Comparison of ENCODE assay signal across 20 cellular contexts in the genomic region with DNA sequence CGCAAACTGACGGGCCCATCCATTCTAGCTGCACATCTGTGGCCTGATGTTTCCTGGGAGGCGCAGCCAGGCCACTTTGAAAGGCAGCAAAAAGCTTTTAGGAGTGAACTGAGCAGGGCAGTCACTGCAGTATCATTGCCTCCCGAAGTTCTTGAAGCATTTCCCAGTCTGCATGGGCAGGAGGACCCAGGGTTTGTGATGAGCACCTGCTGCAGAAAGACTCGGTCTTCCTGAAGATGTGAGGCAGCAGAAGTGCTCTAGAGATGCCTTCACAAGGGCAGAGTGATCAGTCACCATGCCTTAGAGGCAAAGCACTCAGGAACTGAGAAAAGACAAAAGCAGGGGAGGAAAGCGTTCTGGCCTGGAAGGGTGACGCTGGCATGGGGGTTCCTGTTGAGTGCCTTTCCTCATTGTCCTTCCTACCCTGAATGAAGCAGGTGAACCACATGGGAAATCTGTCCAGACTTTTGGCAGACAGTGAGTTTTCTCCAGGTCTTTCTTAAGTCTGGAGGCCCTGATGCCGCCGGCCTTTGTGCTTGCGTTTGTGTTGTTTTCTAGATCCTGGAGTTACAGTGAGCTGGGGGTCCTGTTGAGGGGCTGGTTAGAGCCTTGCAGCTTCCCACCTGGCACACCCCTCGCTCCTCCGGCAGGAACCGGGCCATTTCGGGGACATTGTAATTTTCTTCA.
A peak's percentile ranks its signal among the peaks of the same experiment; 100 is the strongest.
DNase-seq lines count a peak whose midpoint lies in the region; ATAC-seq, FAIRE-seq and TF ChIP-seq lines count a peak whose summit lies in the region.
"Had no signal": no experiment of that assay in that cellular context is flagged by ENCODE, and none has a peak within 500 bp of the region (broad histone marks: within the 10 kb centered on the region; RNA-seq: fewer than 3 reads in every experiment).

No MANE protein-coding gene starts in this region.

- TF ChIP-seq CTCF in GM23338 (conservative IDR thresholded peaks at IDR 0.05; ENCODE audit: low read depth in 2 of 2) (no peak), GM12878 (IDR thresholded peaks at IDR 0.05 in 2 of 3, conservative IDR thresholded peaks at IDR 0.05 in 1 of 3; ENCODE audit: control insufficient read depth in 2 of 3, extremely low read depth in 1 of 3, insufficient read depth in 1 of 3, low read depth in 3 of 3, low read length in 3 of 3) (no peak), mucosa of descending colon (IDR thresholded peaks at IDR 0.05) (no peak)

- H3K27me3 ChIP-seq in GM23338 (ENCODE audit: insufficient read depth) (no peaks in the 10 kb centered on the region), GM12878 (replicated peaks in 1 of 2; ENCODE audit: control insufficient read depth in 2 of 2, insufficient read depth in 2 of 2, low read length in 1 of 2) (no peaks in the 10 kb centered on the region)
- H3K27me3 ChIP-seq: ovary had no signal

- H3K27me3 Mint-ChIP-seq in GM23338 (ENCODE audit: insufficient read depth, low read depth, poor library complexity): peaks cover 6% of the 10 kb centered on the region
- H3K27me3 Mint-ChIP-seq in immature natural killer cell (ENCODE audit: low read depth in 3 of 3): peaks cover 4 to 6% (median 6%) of the 10 kb centered on the region in 3 donors
- H3K27me3 Mint-ChIP-seq: CD4-positive, CD25-positive, alpha-beta regulatory T cell; T-helper 17 cell had no signal

- ATAC-seq in GM23338 (peak; percentile 37), GM12878 (no peak), mucosa of descending colon (no peak), GM18907 (IDR thresholded peaks at IDR 0.05; ENCODE audit: unreplicated experiment) (no peak)
- ATAC-seq: Panc1, T-helper 17 cell had no signal

- POLR2A ChIA-PET in GM12878 (lab: Charles Lee): interaction anchor here (0.5 to 1.3 kb wide), 3 partner anchors 12 to 561 kb away, joined by 3 read pairs; no protein-coding TSS in a partner anchor

- H3K36me3 ChIP-seq in GM23338 (ENCODE audit: insufficient read depth) (no peaks in the 10 kb centered on the region), GM12878 (ENCODE audit: control insufficient read depth in 2 of 2, insufficient read depth in 2 of 2, low read length in 1 of 2) (no peaks in the 10 kb centered on the region), mucosa of descending colon (ENCODE audit: low read depth) (no peaks in the 10 kb centered on the region)
- H3K36me3 ChIP-seq: ovary had no signal

- H3K4me2 ChIP-seq in GM23338 (no peak overlapping the region), GM12878 (ENCODE audit: control insufficient read depth, insufficient read depth) (no peak overlapping the region)

- DNase-seq in GM23338 (ENCODE audit: low spot score) (no peak), GM12878 (ENCODE audit: low read depth, low spot score) (no peak), immature natural killer cell (no peak), retina (peak; percentile 44), mucosa of descending colon (no peak), NCI-H1048 (lab: John Stamatoyannopoulos, UW) (no peak)
- no peak for DNase-seq in stimulated activated CD8-positive, alpha-beta memory T cell treated with anti-CD3 and anti-CD28 coated beads, Interleukin-4, amount 100 ng/mL, for 48 hours
- DNase-seq: activated T-cell treated with anti-CD3 and anti-CD28 coated beads, Interleukin-2, amount 50 U/mL, for 48 hours; CD4-positive, CD25-positive, alpha-beta regulatory T cell; KBM-7; NCI-H187 treated with DMSO at 0.1 percent for 48 hours; NCI-H2227 treated with DMSO at 0.1 percent for 48 hours; ovary; stimulated activated CD4-positive, alpha-beta T cell treated with anti-CD3 and anti-CD28 coated beads, Interleukin-1b, Interleukin-23, amount 100 ng/mL, for 48 hours; T-helper 17 cell had no signal

- SMC1A ChIA-PET in GM12878 (lab: Charles Lee; ENCODE audit: uncharacterized antibody, unreplicated experiment): interaction anchor here (1.0 to 2.7 kb wide), 5 partner anchors 12 to 128 kb away, joined by 3 to 13 read pairs (median 3); no protein-coding TSS in a partner anchor

- peak overlapping the region; percentile 12 for H2AFZ ChIP-seq in GM23338
- no peak overlapping the region for H2AFZ ChIP-seq in GM12878 (ENCODE audit: control insufficient read depth, low read depth, low read length)

- intact Hi-C loops in GM12878 (cut with micrococcal nuclease; ENCODE audit: unreplicated experiment): no loop called here
- intact Hi-C loops in mucosa of descending colon (cut with DNase I, micrococcal nuclease): no loop called here

- no peaks in the 10 kb centered on the region for H3K9me2 ChIP-seq in GM23338 (ENCODE audit: insufficient read depth)

- no peak for TF ChIP-seq RAD21 in GM12878 (IDR thresholded peaks at IDR 0.05; ENCODE audit: insufficient read depth, low read depth, low read length)

- H3K4me1 ChIP-seq in GM23338 (ENCODE audit: insufficient read depth): peaks cover 13% of the 10 kb centered on the region
- peaks cover 13% of the 10 kb centered on the region for H3K4me1 ChIP-seq in GM12878 (ENCODE audit: control insufficient read depth, insufficient read depth, low read length)
- peaks cover 5% of the 10 kb centered on the region for H3K4me1 ChIP-seq in mucosa of descending colon (ENCODE audit: low read depth)

- no peak for FAIRE-seq in GM12878 (lab: Jason Lieb, UNC)
- FAIRE-seq: frontal cortex had no signal

- H3K9ac ChIP-seq in GM12878 (ENCODE audit: control insufficient read depth, insufficient read depth, low read length): no peak overlapping the region

- H3K4me3 Mint-ChIP-seq in GM23338: no peak overlapping the region
- H3K4me3 Mint-ChIP-seq in immature natural killer cell: peak overlapping the region in 3 of 5 donors; percentile 38 to 67 (median 46)
- H3K4me3 Mint-ChIP-seq: activated naive CD8-positive, alpha-beta T cell; CD4-positive, CD25-positive, alpha-beta regulatory T cell; T-helper 17 cell had no signal

- H3K4me3 ChIP-seq in GM23338 (no peak overlapping the region), GM12878 (no peak overlapping the region), mucosa of descending colon (no peak overlapping the region)
- H3K4me3 ChIP-seq: ovary had no signal

- H3K79me2 ChIP-seq in GM23338 (replicated peaks; ENCODE audit: insufficient read depth): no peaks in the 10 kb centered on the region
- no peaks in the 10 kb centered on the region for H3K79me2 ChIP-seq in GM12878 (ENCODE audit: control insufficient read depth, insufficient read depth, low read length)

- H4K20me1 ChIP-seq in GM23338 (replicated peaks; ENCODE audit: insufficient read depth) (no peaks in the 10 kb centered on the region), GM12878 (ENCODE audit: control insufficient read depth, insufficient read depth) (no peaks in the 10 kb centered on the region)

- H3K36me3 Mint-ChIP-seq in GM23338 (ENCODE audit: low read depth): no peaks in the 10 kb centered on the region
- no peaks in the 10 kb centered on the region for H3K36me3 Mint-ChIP-seq in immature natural killer cell
- H3K36me3 Mint-ChIP-seq: CD4-positive, CD25-positive, alpha-beta regulatory T cell had no signal

- peak overlapping the region; percentile 19; the same call in 1 of the 2 replicates for H3K27ac ChIP-seq in GM23338 (ENCODE audit: low read depth)
- H3K27ac ChIP-seq in GM12878 (ENCODE audit: control insufficient read depth, insufficient read depth): no peak overlapping the region
- H3K27ac ChIP-seq: ovary, VCaP had no signal

- CTCF ChIA-PET in GM12878 (lab: Yijun Ruan, JAX): interaction anchor here (0.9 kb wide), 2 partner anchors 10 to 138 kb away, joined by 3 read pairs; no protein-coding TSS in a partner anchor

- no peak for TF ChIP-seq POLR2A in GM12878 (IDR thresholded peaks at IDR 0.05; ENCODE audit: low read depth, low read length)

- no TSS peak for BruUV-seq in GM12878 (replicated peaks; lab: Mats Ljungman, UMichigan)

- in situ Hi-C loops in GM12878 (cut with MboI): no loop called here

- H3F3A ChIP-seq in GM23338 (replicated peaks; ENCODE audit: low read depth): 0 out of 2 replicates have a peak, but pooled peaks cover 6% of the 10 kb centered on the region

- no peaks in the 10 kb centered on the region; the same call in 2 of the 3 replicates for H3K9me3 ChIP-seq in GM12878 (replicated peaks; ENCODE audit: control insufficient read depth, insufficient read depth, low read length)
- no peaks in the 10 kb centered on the region for H3K9me3 ChIP-seq in mucosa of descending colon
- H3K9me3 ChIP-seq: ovary had no signal

- no peaks in the 10 kb centered on the region; the same call in 2 of the 3 replicates for H3K9me3 Mint-ChIP-seq in GM23338
- H3K9me3 Mint-ChIP-seq in immature natural killer cell: no peaks in the 10 kb centered on the region
- H3K9me3 Mint-ChIP-seq: CD4-positive, CD25-positive, alpha-beta regulatory T cell had no signal

- H3K27ac Mint-ChIP-seq in GM23338 (no peak overlapping the region; the same call in 1 of the 2 replicates), immature natural killer cell (peak overlapping the region in 2 of 6 donors; percentile 21 to 70)
- H3K27ac Mint-ChIP-seq: activated naive CD8-positive, alpha-beta T cell had no signal

- H3K4me1 Mint-ChIP-seq in GM23338: peaks cover 19% of the 10 kb centered on the region
- H3K4me1 Mint-ChIP-seq in immature natural killer cell: peaks cover 25 to 36% of the 10 kb centered on the region in 2 donors

- RAD21 ChIA-PET in GM12878 (lab: Charles Lee; ENCODE audit: unreplicated experiment): interaction anchor here (1.5 to 1.9 kb wide), 2 partner anchors 107 to 211 kb away, joined by 4 to 6 read pairs; no protein-coding TSS in a partner anchor

- 85% methylated on average over 14 of the region's 14 CpGs for WGBS in GM12878 (ENCODE audit: insufficient coverage, insufficient replicate concordance, low lambda C conversion rate, missing lambda C conversion rate)

- TF ChIP-seq EP300 in GM12878 (IDR thresholded peaks at IDR 0.05; ENCODE audit: borderline replicate concordance in 1 of 2, control insufficient read depth in 1 of 2, low read depth in 2 of 2, low read length in 2 of 2): no peak

TF ChIP-seq in GM23338, 12 proteins besides CTCF, POLR2A, EP300 and RAD21 (continues in another document):
- TF ChIP-seq EZH2 (IDR thresholded peaks at IDR 0.05; ENCODE audit: low read depth, unreplicated experiment) (no peak), ZNF114 (CRISPR knock-in tag; IDR thresholded peaks at IDR 0.05) (no peak), EZH2phosphoT487 (IDR thresholded peaks at IDR 0.05; ENCODE audit: unreplicated experiment) (no peak)

TF ChIP-seq in GM12878, 131 proteins besides CTCF, POLR2A, EP300 and RAD21:
- TF ChIP-seq NR2C2 (IDR thresholded peaks at IDR 0.05; ENCODE audit: borderline replicate concordance, control insufficient read depth, insufficient read length, low read depth) (peak; percentile 15), IRF4 (IDR thresholded peaks at IDR 0.05; ENCODE audit: low read depth, low read length) (no peak), CBFB (IDR thresholded peaks at IDR 0.05; ENCODE audit: low read depth) (no peak), ASH2L (IDR thresholded peaks at IDR 0.05; ENCODE audit: borderline replicate concordance, low read depth) (no peak)
